Comparison of ENCODE assay signal across 16 cellular contexts in genomic region chr11:59097938-59098337, GRCh38. TPM values are rescaled to one million over a fixed set of nuclear protein-coding genes. Genes with fewer than 3 reads are reported as not detected.
"Had no signal": no experiment of that assay in that cellular context is flagged by ENCODE, and none has a peak within 500 bp of the region (broad histone marks: within the 10 kb centered on the region; RNA-seq: fewer than 3 reads in every experiment).

No MANE protein-coding gene starts in this region.

RNA-seq across cellular contexts. Expression of gene GLYATL1B, which starts 11.8 kb away (rescaled TPM):
- total RNA-seq: activated CD4-positive, alpha-beta T cell treated with anti-CD3 and anti-CD28 coated beads, Interleukin-2, amount 10 ng/mL, durations not matched to agents 24 days and 14 days; activated CD8-positive, alpha-beta T cell treated with anti-CD3 and anti-CD28 coated beads for 36 hours; activated naive CD8-positive, alpha-beta T cell treated with anti-CD3 and anti-CD28 coated beads for 36 hours; activated T-helper 17 cell treated with anti-CD3 and anti-CD28 coated beads, Interleukin-2, amount 50 U/mL, for 72 hours; cardiac muscle cell; chondrocyte; esophagus muscularis mucosa; gastroesophageal sphincter; heart left ventricle; kidney; lung; mesothelial cell of epicardium; renal cortical epithelial cell; sigmoid colon; thoracic aorta; upper lobe of left lung had no signal
- polyA plus RNA-seq: cardiac muscle cell, heart left ventricle, lung, sigmoid colon had no signal
